ENCODE assay signal across 13 cellular contexts in the genomic region with DNA sequence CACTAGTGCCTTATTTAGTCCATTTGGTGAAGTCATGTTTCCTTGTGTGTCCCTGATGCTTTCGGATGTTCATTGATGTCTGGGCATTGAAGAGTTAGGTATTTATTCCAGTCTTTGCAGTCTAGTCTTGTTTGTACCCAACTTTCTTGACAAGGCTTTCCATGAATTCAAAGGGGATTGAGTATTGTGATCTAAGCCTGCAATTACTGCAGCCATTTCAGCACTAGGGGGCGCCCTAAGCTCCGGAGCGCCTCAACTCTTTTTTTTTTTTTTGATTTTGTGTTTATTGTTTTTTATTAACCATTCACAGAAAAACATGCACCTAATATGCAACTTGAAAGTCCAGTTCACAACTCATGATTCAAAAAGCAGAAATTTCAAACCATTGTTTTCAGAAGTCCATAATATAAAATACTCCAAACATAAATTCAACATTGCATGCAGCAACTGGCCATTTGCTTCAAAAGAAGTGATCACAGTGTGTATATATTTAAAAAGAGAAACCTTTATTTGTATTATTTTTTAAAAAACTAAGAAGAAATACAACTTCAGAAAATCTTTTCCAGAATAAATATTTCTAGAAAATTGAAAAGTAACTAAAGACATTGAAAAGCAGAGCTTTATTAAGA. TPM values are rescaled to one million over a fixed set of nuclear protein-coding genes. Genes with fewer than 3 reads are reported as not detected.
A peak's percentile ranks its signal among the peaks of the same experiment; 100 is the strongest.
DNase-seq lines count a peak whose midpoint lies in the region; ATAC-seq, FAIRE-seq and TF ChIP-seq lines count a peak whose summit lies in the region.
"Had no signal": no experiment of that assay in that cellular context is flagged by ENCODE, and none has a peak within 500 bp of the region (broad histone marks: within the 10 kb centered on the region; RNA-seq: fewer than 3 reads in every experiment).

No MANE protein-coding gene starts in this region.

- CTCF ChIA-PET in activated CD4-positive, alpha-beta T cell treated with anti-CD3 and anti-CD28 coated beads, Interleukin-2, amount 10 ng/mL, durations not matched to agents 7 days and 5 days (lab: Charles Lee) = interaction anchor here (0.6 kb wide), 1 partner anchor 24 kb away, joined by 3 read pairs; no protein-coding TSS in a partner anchor

- FAIRE-seq in small intestine (lab: Jason Lieb, UNC) = no peak

- H3K27ac ChIP-seq in small intestine (ENCODE audit: low read depth in 1 of 2, low read length in 1 of 2) = no peak overlapping the region
- H3K27ac ChIP-seq: stomach had no signal

- H3K27me3 ChIP-seq in Loucy (ENCODE audit: insufficient read depth, low read length, poor library complexity, severe bottlenecking) (no peaks in the 10 kb centered on the region), small intestine (ENCODE audit: control insufficient read depth in 2 of 2, insufficient read depth in 2 of 2, low read length in 2 of 2) (no peaks in the 10 kb centered on the region), MG63 (no peaks in the 10 kb centered on the region)
- H3K27me3 ChIP-seq: stomach had no signal

- H3K9me2 ChIP-seq in Loucy (replicated peaks; ENCODE audit: low read depth, low read length) = no peaks in the 10 kb centered on the region

- H3K4me3 ChIP-seq in Loucy (ENCODE audit: low read length, poor library complexity, severe bottlenecking) (no peak overlapping the region), small intestine (ENCODE audit: low read depth in 1 of 2, low read length in 2 of 2) (no peak overlapping the region), MG63 (no peak overlapping the region)
- H3K4me3 ChIP-seq: stomach had no signal

- peak; percentile 75 for TF ChIP-seq CTCF in Loucy (conservative IDR thresholded peaks at IDR 0.05; ENCODE audit: low read length)

- WGBS in small intestine, 3 donors = 70 to 82% (median 71%) methylated on average over 4 of the region's 4 CpGs

- H3K27ac Mint-ChIP-seq in activated CD4-positive, alpha-beta T cell treated with anti-CD3 and anti-CD28 coated beads, Interleukin-2, amount 10 ng/mL, durations not matched to agents 7 days and 5 days = no peak overlapping the region

- no peak for ATAC-seq in HG03571 (IDR thresholded peaks at IDR 0.05; ENCODE audit: unreplicated experiment)
- ATAC-seq: right cardiac atrium had no signal

- H3F3A ChIP-seq in Loucy (ENCODE audit: low read depth) = no peaks in the 10 kb centered on the region

- intact Hi-C loops in posterior vena cava (cut with DNase I) = no loop called here

- H3K9ac ChIP-seq in Loucy (ENCODE audit: low read depth, low read length, poor library complexity, severe bottlenecking) = no peak overlapping the region

- no peak overlapping the region for H2AFZ ChIP-seq in Loucy (ENCODE audit: low read length)

- H3K36me3 ChIP-seq in Loucy (ENCODE audit: insufficient read depth, low read length) = no peaks in the 10 kb centered on the region
- H3K36me3 ChIP-seq in small intestine (ENCODE audit: control insufficient read depth in 2 of 2, insufficient read depth in 2 of 2, low read length in 2 of 2) = no peaks in the 10 kb centered on the region
- H3K36me3 ChIP-seq in MG63 = no peaks in the 10 kb centered on the region

- no peak overlapping the region for H3K4me2 ChIP-seq in Loucy (ENCODE audit: low read depth, low read length, poor library complexity, severe bottlenecking)

- H3K4me1 ChIP-seq in Loucy (ENCODE audit: insufficient read depth, low read length, poor library complexity, severe bottlenecking) = no peaks in the 10 kb centered on the region
- H3K4me1 ChIP-seq in small intestine (ENCODE audit: control insufficient read depth in 2 of 2, insufficient read depth in 1 of 2, low read depth in 1 of 2, low read length in 1 of 2) = no peaks in the 10 kb centered on the region
- H3K4me1 ChIP-seq: stomach had no signal

- no peak overlapping the region for H3K4me3 Mint-ChIP-seq in activated CD4-positive, alpha-beta T cell treated with anti-CD3 and anti-CD28 coated beads, Interleukin-2, amount 10 ng/mL, durations not matched to agents 7 days and 5 days

- H3K9me3 Mint-ChIP-seq in activated CD4-positive, alpha-beta T cell treated with anti-CD3 and anti-CD28 coated beads, Interleukin-2, amount 10 ng/mL, durations not matched to agents 7 days and 5 days = peaks cover 10% of the 10 kb centered on the region

- H3K79me2 ChIP-seq in Loucy (ENCODE audit: insufficient read depth, low read length) = no peaks in the 10 kb centered on the region

- no peaks in the 10 kb centered on the region for H3K4me1 Mint-ChIP-seq in activated CD4-positive, alpha-beta T cell treated with anti-CD3 and anti-CD28 coated beads, Interleukin-2, amount 10 ng/mL, durations not matched to agents 7 days and 5 days

- DNase-seq in activated CD4-positive, alpha-beta T cell treated with anti-CD3 and anti-CD28 coated beads, Interleukin-2, amount 10 ng/mL, durations not matched to agents 7 days and 5 days = peak; percentile 19
- DNase-seq in activated CD4-positive, alpha-beta T cell treated with anti-CD3 and anti-CD28 coated beads for 1 hour = no peak
- DNase-seq in dermis blood vessel endothelial cell (peak; percentile 67), small intestine (peak; percentile 5), MG63 (no peak), posterior vena cava (ENCODE audit: low spot score) (no peak)
- DNase-seq: activated CD8-positive, alpha-beta memory T cell treated with anti-CD3 and anti-CD28 coated beads for 24 hours; cerebellar nuclear complex; NCI-H526 treated with DMSO at 0.1 percent for 48 hours; right cardiac atrium; stomach had no signal

- H3K36me3 Mint-ChIP-seq in activated CD4-positive, alpha-beta T cell treated with anti-CD3 and anti-CD28 coated beads, Interleukin-2, amount 10 ng/mL, durations not matched to agents 7 days and 5 days (ENCODE audit: low read depth) = no peaks in the 10 kb centered on the region

- POLR2A ChIA-PET in activated CD4-positive, alpha-beta T cell treated with anti-CD3 and anti-CD28 coated beads, Interleukin-2, amount 10 ng/mL, durations not matched to agents 7 days and 5 days (lab: Charles Lee) = no interaction called here

- H3K9me3 ChIP-seq in Loucy (ENCODE audit: insufficient read depth, low read depth, low read length) (peaks cover 4% of the 10 kb centered on the region; the same call in 1 of the 2 replicates), small intestine (ENCODE audit: control insufficient read depth, low read depth) (no peaks in the 10 kb centered on the region), MG63 (peaks cover 8% of the 10 kb centered on the region; the same call in 1 of the 2 replicates)

- H3K27me3 Mint-ChIP-seq in activated CD4-positive, alpha-beta T cell treated with anti-CD3 and anti-CD28 coated beads, Interleukin-2, amount 10 ng/mL, durations not matched to agents 7 days and 5 days = peaks cover 4% of the 10 kb centered on the region

- no peaks in the 10 kb centered on the region for H4K20me1 ChIP-seq in Loucy (ENCODE audit: insufficient read depth, low read length, poor library complexity, severe bottlenecking)

RNA-seq across cellular contexts. Expression of a gene that starts 59.2 kb away (rescaled TPM):
- total RNA-seq in activated CD4-positive, alpha-beta T cell treated with anti-CD3 and anti-CD28 coated beads, Interleukin-2, amount 10 ng/mL, durations not matched to agents 7 days and 5 days = 1 to 10 TPM; 2.0 to 2.6 TPM
- total RNA-seq in dermis blood vessel endothelial cell = 0.37 and 2.2 TPM in 2 replicates
- polyA plus RNA-seq in small intestine = under 1 TPM; 0.22 to 0.94 (median 0.27) TPM
- total RNA-seq in MG63 (2014; rRNA removed; shearing (Covaris generic); ENCODE audit: low replicate concordance) = 5.5 and 5.6 TPM in 2 replicates
- total RNA-seq in posterior vena cava = 10 to 100 TPM; 11.2 to 20.9 TPM

Comparison
In these comparisons a context has a peak if more than half of its experiments do, and no peak if none do; other contexts are left out.
1. DNase-seq: peak in activated CD4-positive, alpha-beta T cell treated with anti-CD3 and anti-CD28 coated beads, Interleukin-2, amount 10 ng/mL, durations not matched to agents 7 days and 5 days (single experiment), dermis blood vessel endothelial cell (single experiment) and small intestine (single experiment); none in activated CD4-positive, alpha-beta T cell treated with anti-CD3 and anti-CD28 coated beads for 1 hour (single experiment), MG63 (single experiment) and posterior vena cava (single experiment).